Comparison of ENCODE assay signal across 13 cellular contexts in genomic region chr19:18500820-18501219, GRCh38. TPM values are rescaled to one million over a fixed set of nuclear protein-coding genes. Genes with fewer than 3 reads are reported as not detected.
DNase-seq lines count a peak whose midpoint lies in the region; ATAC-seq, FAIRE-seq and TF ChIP-seq lines count a peak whose summit lies in the region.
"Had no signal": no experiment of that assay in that cellular context is flagged by ENCODE, and none has a peak within 500 bp of the region (broad histone marks: within the 10 kb centered on the region; RNA-seq: fewer than 3 reads in every experiment).

No MANE protein-coding gene starts in this region.

- TF ChIP-seq EP300 in H1 (IDR thresholded peaks at IDR 0.05; ENCODE audit: borderline replicate concordance in 1 of 2, low read depth in 2 of 2, low read length in 2 of 2), result no peak

- no peak overlapping the region for H2BK15ac ChIP-seq in H1 (ENCODE audit: low read length)
- H2BK15ac ChIP-seq in neuronal stem cell (ENCODE audit: low read length), result no peak overlapping the region

- H2AK5ac ChIP-seq in H1 (ENCODE audit: low read depth, low read length) (no peak overlapping the region), neuronal stem cell (ENCODE audit: low read depth, low read length) (no peak overlapping the region)

- H3K4me1 ChIP-seq in H1 (replicated peaks in 1 of 4; ENCODE audit: control insufficient read depth in 3 of 4, insufficient read depth in 4 of 4, low read length in 3 of 4) (peaks cover 0 to under 1% (median 0%) of the 10 kb centered on the region in 4 experiments; a peak in 1 of 7 replicates), neuronal stem cell (ENCODE audit: control insufficient read depth in 2 of 2, insufficient read depth in 1 of 2, low read depth in 1 of 2, low read length in 2 of 2) (peaks cover 4 to 6% of the 10 kb centered on the region in 2 donors), aorta (ENCODE audit: control insufficient read depth in 1 of 2, insufficient read depth in 2 of 2, low read length in 2 of 2) (peaks cover 2 to 4% of the 10 kb centered on the region in 2 donors)

- H2AFZ ChIP-seq in H1 (ENCODE audit: low read length) (no peak overlapping the region), neuronal stem cell (ENCODE audit: low read length) (no peak overlapping the region)

- H2BK120ac ChIP-seq in H1 (replicated peaks; ENCODE audit: low read depth, low read length) (no peak overlapping the region), neuronal stem cell (ENCODE audit: low read depth, low read length) (no peak overlapping the region)

- H3K14ac ChIP-seq in H1 (ENCODE audit: insufficient read length) (no peak overlapping the region), neuronal stem cell (ENCODE audit: low read length) (no peak overlapping the region)

- no peak overlapping the region for H3K4me2 ChIP-seq in H1 (ENCODE audit: insufficient read depth in 1 of 2, low read depth in 2 of 2, low read length in 2 of 2)
- H3K4me2 ChIP-seq in neuronal stem cell (ENCODE audit: insufficient read depth, low read length, poor library complexity, severe bottlenecking), result no peak overlapping the region

- H3K79me1 ChIP-seq in H1 (ENCODE audit: low read depth, low read length) (peaks cover 27% of the 10 kb centered on the region), neuronal stem cell (ENCODE audit: low read depth, low read length) (peaks cover 13% of the 10 kb centered on the region)

- intact Hi-C loops in Right ventricle myocardium inferior (cut with DNase I), result loop anchor here (5.0 kb wide), 1 partner anchor 34 kb away; no protein-coding TSS in a partner anchor
- intact Hi-C loops in cardiac septum (cut with DNase I), result no loop called here
- intact Hi-C loops in aorta (cut with DNase I), result loop anchor here in 1 of 2 donors (5.0 kb wide), 1 partner anchor 34 kb away; no protein-coding TSS in a partner anchor

- H3K9me3 ChIP-seq in H1 (ENCODE audit: insufficient read depth in 2 of 2, low read depth in 1 of 2, low read length in 1 of 2) (no peaks in the 10 kb centered on the region), neuronal stem cell (replicated peaks in 1 of 2; ENCODE audit: control insufficient read depth in 2 of 2, insufficient read depth in 1 of 2, low read depth in 1 of 2, low read length in 2 of 2) (no peaks in the 10 kb centered on the region), aorta (ENCODE audit: control insufficient read depth, low read length) (no peaks in the 10 kb centered on the region)

- H3K18ac ChIP-seq in H1 (ENCODE audit: extremely low read depth, low read length), result no peak overlapping the region
- no peak overlapping the region for H3K18ac ChIP-seq in neuronal stem cell (ENCODE audit: low read length)

- ATAC-seq in Right ventricle myocardium inferior (peak; percentile 57), aorta (ENCODE audit: low FRiP score) (peak; percentile 33)

- TF ChIP-seq CTCF in H1 (IDR thresholded peaks at IDR 0.05; ENCODE audit: control extremely low read depth in 1 of 3, insufficient read depth in 1 of 3, low read depth in 1 of 3, low read length in 3 of 3), result no peak

- H2BK12ac ChIP-seq in H1 (ENCODE audit: low read depth, low read length) (no peak overlapping the region), neuronal stem cell (ENCODE audit: low read length) (no peak overlapping the region)

- TF ChIP-seq POLR2A in H1 (IDR thresholded peaks at IDR 0.05; ENCODE audit: control extremely low read depth in 1 of 2, low read depth in 2 of 2, low read length in 2 of 2), result no peak

- DNase-seq in Right ventricle myocardium inferior (ENCODE audit: missing footprints) (no peak), cardiac septum (ENCODE audit: low spot score) (no peak), H1 (ENCODE audit: low read depth in 1 of 2, low spot score in 2 of 2) (no peak), neuronal stem cell (ENCODE audit: low spot score) (no peak), aorta (peak; percentile 90 to 94), hepatic stellate cell (ENCODE audit: low spot score) (no peak), CD1c-positive myeloid dendritic cell (ENCODE audit: extremely low spot score) (no peak), NCI-H2227 treated with DMSO at 0.1 percent for 48 hours (lab: John Stamatoyannopoulos, UW) (no peak)
- DNase-seq: activated CD4-positive, CD25-positive, alpha-beta regulatory T cell; GF-D8; NCI-H1105 treated with DMSO at 0.1 percent for 48 hours had no signal

- no peaks in the 10 kb centered on the region for H3K27me3 ChIP-seq in H1 (replicated peaks in 1 of 4; ENCODE audit: control insufficient read depth in 3 of 4, extremely low read depth in 1 of 4, insufficient read depth in 3 of 4, low read length in 3 of 4)
- peaks cover 0 to 2% (median 0%) of the 10 kb centered on the region in 3 experiments for H3K27me3 ChIP-seq in neuronal stem cell (ENCODE audit: control insufficient read depth in 3 of 3, insufficient read depth in 3 of 3, low read depth in 1 of 3, low read length in 3 of 3)
- H3K27me3 ChIP-seq in aorta (ENCODE audit: control insufficient read depth in 1 of 2, insufficient read depth in 2 of 2, low read length in 1 of 2), result no peaks in the 10 kb centered on the region

- H3K23ac ChIP-seq in H1 (ENCODE audit: insufficient read length), result no peak overlapping the region
- no peak overlapping the region for H3K23ac ChIP-seq in neuronal stem cell (ENCODE audit: low read depth, low read length, poor library complexity)

- H3K4ac ChIP-seq in H1 (replicated peaks; ENCODE audit: insufficient read length, low read depth, low read length), result no peak overlapping the region
- H3K4ac ChIP-seq in neuronal stem cell (ENCODE audit: low read length), result no peak overlapping the region

- no peak for TF ChIP-seq RAD21 in H1 (IDR thresholded peaks at IDR 0.05 in 1 of 2, conservative IDR thresholded peaks at IDR 0.05 in 1 of 2; ENCODE audit: low read depth in 2 of 2, low read length in 2 of 2)

- WGBS in H1 (ENCODE audit: extremely low coverage in 1 of 2, insufficient coverage in 1 of 2, insufficient read length in 1 of 2, insufficient replicate concordance in 2 of 2, low coverage in 1 of 2, low lambda C conversion rate in 2 of 2, missing lambda C conversion rate in 1 of 2), 2 experiments, result 87% methylated on average over 11 of the region's 11 CpGs; no CpG with 5 or more reads in 1 of the 2 experiments
- WGBS in neuronal stem cell (ENCODE audit: extremely low coverage in 2 of 2, insufficient read length in 2 of 2, insufficient replicate concordance in 1 of 2), 2 donors, result no CpG with 5 or more reads among the region's 11 CpGs
- 4 to 9% methylated on average over 11 of the region's 11 CpGs for WGBS in aorta, 2 donors

- FAIRE-seq in H1 (lab: Jason Lieb, UNC), result no peak
- FAIRE-seq: frontal cortex had no signal

- H3K23me2 ChIP-seq in H1 (ENCODE audit: low read depth, low read length), result no peaks in the 10 kb centered on the region

- H3K79me2 ChIP-seq in H1 (ENCODE audit: control insufficient read depth in 1 of 2, insufficient read depth in 2 of 2, low read length in 2 of 2), result peaks cover 0 to 60% of the 10 kb centered on the region in 2 experiments; a peak in 3 of 4 replicates

- no peak overlapping the region for H3K56ac ChIP-seq in H1 (replicated peaks; ENCODE audit: insufficient read length, low read depth, low read length)

- H4K91ac ChIP-seq in H1 (replicated peaks; ENCODE audit: insufficient read length, low read length) (no peak overlapping the region), neuronal stem cell (ENCODE audit: low read depth, low read length, poor library complexity) (no peak overlapping the region)

- H3K27ac ChIP-seq in H1 (ENCODE audit: low read depth, low read length), result no peak overlapping the region
- no peak overlapping the region for H3K27ac ChIP-seq in neuronal stem cell (replicated peaks; ENCODE audit: low read length)
- peak overlapping the region in 1 of 2 donors; percentile 84 for H3K27ac ChIP-seq in aorta (ENCODE audit: low read depth in 1 of 2, low read length in 2 of 2)

- POLR2A ChIA-PET in H1 (lab: Charles Lee; ENCODE audit: partially characterized antibody), result interaction anchor here (1.0 to 2.9 kb wide), 3 partner anchors 28 to 89 kb away, joined by 3 to 9 read pairs (median 3); partner anchors contain the start of gene REX1BD

- no peaks in the 10 kb centered on the region for H3K36me3 ChIP-seq in H1 (ENCODE audit: control insufficient read depth in 2 of 4, insufficient read depth in 4 of 4, low read length in 3 of 4)
- H3K36me3 ChIP-seq in neuronal stem cell (replicated peaks in 1 of 2; ENCODE audit: control insufficient read depth in 2 of 2, insufficient read depth in 2 of 2, low read length in 2 of 2), result no peaks in the 10 kb centered on the region
- H3K36me3 ChIP-seq in aorta (ENCODE audit: control insufficient read depth in 1 of 2, insufficient read depth in 2 of 2, low read length in 1 of 2), result no peaks in the 10 kb centered on the region

- no peak overlapping the region; the same call in 1 of the 2 replicates for H4K8ac ChIP-seq in H1 (ENCODE audit: extremely low read depth, insufficient read depth, low read length)
- H4K8ac ChIP-seq in neuronal stem cell (ENCODE audit: low read depth, low read length), result no peak overlapping the region

- peaks cover 20 to 39% of the 10 kb centered on the region in 2 experiments for H4K20me1 ChIP-seq in H1 (replicated peaks in 1 of 2; ENCODE audit: control insufficient read depth in 1 of 2, insufficient read depth in 2 of 2, low read length in 2 of 2)

- CTCF ChIA-PET in H1 (lab: Charles Lee; ENCODE audit: partially characterized antibody), result interaction anchor here (1.0 to 32.9 kb wide), 10 partner anchors 8 to 50 kb away, joined by 3 to 458 read pairs (median 4); no protein-coding TSS in a partner anchor

- H3K9ac ChIP-seq in H1 (replicated peaks in 1 of 4; ENCODE audit: extremely low read depth in 1 of 4, low read depth in 3 of 4, low read length in 3 of 4) (no peak overlapping the region), neuronal stem cell (ENCODE audit: low read depth, low read length, poor library complexity) (no peak overlapping the region)

- no peak overlapping the region for H2BK20ac ChIP-seq in H1 (ENCODE audit: low read length)

- no peak overlapping the region for H4K5ac ChIP-seq in H1 (ENCODE audit: insufficient read length, low read depth, low read length)

- peak overlapping the region; percentile 64; the same call in 1 of the 2 replicates for H2BK5ac ChIP-seq in H1 (ENCODE audit: low read depth, low read length)
- H2BK5ac ChIP-seq in neuronal stem cell (ENCODE audit: low read length), result peak overlapping the region; percentile 16

- H3K4me3 ChIP-seq in H1 (ENCODE audit: extremely low read depth in 1 of 4, insufficient read depth in 2 of 4, low read depth in 3 of 4, low read length in 4 of 4) (no peak overlapping the region), neuronal stem cell (ENCODE audit: low read length in 2 of 2) (no peak overlapping the region), aorta (ENCODE audit: low read length in 2 of 2) (no peak overlapping the region)
- H3K4me3 ChIP-seq: lung had no signal

RNA-seq across cellular contexts. Expression of gene ELL, which starts 21.1 kb away (rescaled TPM):
- 8.4 TPM for total RNA-seq in Right ventricle myocardium inferior
- 9.9 TPM for total RNA-seq in cardiac septum
- 10.2 and 10.5 TPM in 2 replicates for total RNA-seq in H1 (2021; fragmentation: NEBNext Ultra II Directional; extraction: Animal tissue kit (Norgen Biotek cat#: 25700))
- 5.2 and 8.8 TPM in 2 replicates for polyA plus RNA-seq in H1 (2011; rRNA removed)
- polyA plus RNA-seq in H1 (2011; cell fraction: cytosol; rRNA removed), result 6.5 TPM
- 12.6 TPM for polyA plus RNA-seq in H1 (2011; cell fraction: nucleus; rRNA removed)
- polyA plus RNA-seq in H1 (2012, experiment 1 of 2), result 4.6 to 7.6 TPM (median 7.4 TPM) in 4 replicates
- polyA plus RNA-seq in H1 (2012, experiment 2 of 2), result 6.4 TPM
- polyA plus RNA-seq in H1 (2013, experiment 1 of 2), result 5.6 TPM
- polyA plus RNA-seq in H1 (2013, experiment 2 of 2), result 6.2 TPM
- polyA minus RNA-seq in H1 (2011; rRNA and poly(A)+ RNA removed), result 3.6 and 5.4 TPM in 2 replicates
- polyA minus RNA-seq in H1 (2011; cell fraction: cytosol; rRNA and poly(A)+ RNA removed), result 6.4 TPM
- 10.7 TPM for polyA minus RNA-seq in H1 (2011; cell fraction: nucleus; rRNA and poly(A)+ RNA removed)
- 5.2 TPM for polyA plus RNA-seq in neuronal stem cell (2013, experiment 1 of 2)
- 5.2 TPM for polyA plus RNA-seq in neuronal stem cell (2013, experiment 2 of 2)
- 10 to 100 TPM; 30.0 to 37.9 TPM for total RNA-seq in aorta
- polyA plus RNA-seq in aorta, result 10 to 100 TPM in 1 of 2 donors, 1 to 10 TPM in 1; 7.3 to 13.1 TPM

RNA-seq across cellular contexts. Expression of gene FKBP8, which starts 42.6 kb away (rescaled TPM):
- 181 TPM for total RNA-seq in Right ventricle myocardium inferior
- total RNA-seq in cardiac septum, result 161 TPM
- 264 and 273 TPM in 2 replicates for total RNA-seq in H1 (2021; fragmentation: NEBNext Ultra II Directional; extraction: Animal tissue kit (Norgen Biotek cat#: 25700))
- 309 and 441 TPM in 2 replicates for polyA plus RNA-seq in H1 (2011; rRNA removed)
- 383 TPM for polyA plus RNA-seq in H1 (2011; cell fraction: cytosol; rRNA removed)
- 364 TPM for polyA plus RNA-seq in H1 (2011; cell fraction: nucleus; rRNA removed)
- 208 to 378 TPM (median 354 TPM) in 4 replicates for polyA plus RNA-seq in H1 (2012, experiment 1 of 2)
- 339 TPM for polyA plus RNA-seq in H1 (2012, experiment 2 of 2)
- polyA plus RNA-seq in H1 (2013, experiment 1 of 2), result 164 TPM
- 163 TPM for polyA plus RNA-seq in H1 (2013, experiment 2 of 2)
- polyA minus RNA-seq in H1 (2011; rRNA and poly(A)+ RNA removed), result 84.8 and 104 TPM in 2 replicates
- polyA minus RNA-seq in H1 (2011; cell fraction: cytosol; rRNA and poly(A)+ RNA removed), result 178 TPM
- 121 TPM for polyA minus RNA-seq in H1 (2011; cell fraction: nucleus; rRNA and poly(A)+ RNA removed)
- polyA plus RNA-seq in neuronal stem cell (2013, experiment 1 of 2), result 215 TPM
- polyA plus RNA-seq in neuronal stem cell (2013, experiment 2 of 2), result 207 TPM
- total RNA-seq in aorta, result 100 to 1,000 TPM; 225 to 239 TPM
- 100 to 1,000 TPM; 255 to 362 TPM for polyA plus RNA-seq in aorta

RNA-seq across cellular contexts. Expression of gene KXD1, which starts 56.9 kb away (rescaled TPM):
- total RNA-seq in Right ventricle myocardium inferior (50.3 TPM), cardiac septum (59.6 TPM), aorta (10 to 100 TPM; 85.4 to 92.4 TPM)
- total RNA-seq in H1 (2021; fragmentation: NEBNext Ultra II Directional; extraction: Animal tissue kit (Norgen Biotek cat#: 25700)), result 113 and 115 TPM in 2 replicates
- polyA plus RNA-seq in H1 (2011; rRNA removed) (267 and 305 TPM in 2 replicates), aorta (100 to 1,000 TPM in 1 of 2 donors, 10 to 100 TPM in 1; 85.6 to 128 TPM)
- polyA plus RNA-seq in H1 (2011; cell fraction: cytosol; rRNA removed), result 232 TPM
- polyA plus RNA-seq in H1 (2011; cell fraction: nucleus; rRNA removed), result 245 TPM
- 126 to 174 TPM (median 161 TPM) in 4 replicates for polyA plus RNA-seq in H1 (2012, experiment 1 of 2)
- 190 TPM for polyA plus RNA-seq in H1 (2012, experiment 2 of 2)
- polyA plus RNA-seq in H1 (2013, experiment 1 of 2), result 119 TPM
- polyA plus RNA-seq in H1 (2013, experiment 2 of 2), result 117 TPM
- 123 and 134 TPM in 2 replicates for polyA minus RNA-seq in H1 (2011; rRNA and poly(A)+ RNA removed)
- polyA minus RNA-seq in H1 (2011; cell fraction: cytosol; rRNA and poly(A)+ RNA removed), result 108 TPM
- polyA minus RNA-seq in H1 (2011; cell fraction: nucleus; rRNA and poly(A)+ RNA removed), result 57.9 TPM
- 150 TPM for polyA plus RNA-seq in neuronal stem cell (2013, experiment 1 of 2)
- polyA plus RNA-seq in neuronal stem cell (2013, experiment 2 of 2), result 148 TPM

Comparison
In these comparisons a context has a peak if more than half of its experiments do, and no peak if none do; other contexts are left out.
1. DNase-seq: peak in aorta (2 of 2); none in Right ventricle myocardium inferior (single experiment), cardiac septum (single experiment), H1 (0 of 2), neuronal stem cell (single experiment), hepatic stellate cell (single experiment), CD1c-positive myeloid dendritic cell (single experiment) and NCI-H2227 treated with DMSO at 0.1 percent for 48 hours (single experiment).